21 cellular contexts compared by ENCODE assay signal in genomic region chr6:160147146-160147536, GRCh38. TPM values are rescaled to one million over a fixed set of nuclear protein-coding genes. Genes with fewer than 3 reads are reported as not detected.
"Had no signal": no experiment of that assay in that cellular context is flagged by ENCODE, and none has a peak within 500 bp of the region (broad histone marks: within the 10 kb centered on the region; RNA-seq: fewer than 3 reads in every experiment).

No MANE protein-coding gene starts in this region.

- ATAC-seq: activated T-helper 17 cell treated with anti-CD3 and anti-CD28 coated beads, Interleukin-2, amount 50 U/mL, for 72 hours; left lobe of liver; naive thymus-derived CD8-positive, alpha-beta T cell; right cardiac atrium; stimulated activated memory B cell treated with anti-CD40 and anti-IgM and Interleukin-4, amounts not matched to agents 10 μg/mL and 1 μg/mL and 100 μg/mL, for 72 hours; upper lobe of right lung; WTC11 had no signal

- H3K4me1 ChIP-seq: neural progenitor cell, testis, upper lobe of right lung had no signal

- DNase-seq: activated CD8-positive, alpha-beta memory T cell treated with anti-CD3 and anti-CD28 coated beads, Interleukin-2, amount 50 U/mL, for 4 hours; activated T-cell treated with anti-CD3 and anti-CD28 coated beads, Interleukin-2, amount 50 U/mL, for 24 hours; amniotic stem cell; cerebellar nuclear complex; cortex of kidney; kidney; naive thymus-derived CD8-positive, alpha-beta T cell; right cardiac atrium; stimulated activated CD4-positive, alpha-beta T cell treated with anti-CD3 and anti-CD28 coated beads, Interleukin-2, amount 100 ng/mL, for 24 hours; T-helper 9 cell; testis; upper lobe of right lung had no signal

- H3K4me1 Mint-ChIP-seq: activated T-helper 17 cell treated with anti-CD3 and anti-CD28 coated beads, Interleukin-2, amount 50 U/mL, for 72 hours; endodermal cell; naive thymus-derived CD8-positive, alpha-beta T cell; neural progenitor cell; stimulated activated memory B cell treated with anti-CD40 and anti-IgM and Interleukin-4, amounts not matched to agents 10 μg/mL and 1 μg/mL and 100 μg/mL, for 72 hours; WTC11 had no signal

- H3K27ac Mint-ChIP-seq: activated naive CD8-positive, alpha-beta T cell; activated T-cell treated with anti-CD3 and anti-CD28 coated beads, Interleukin-2, amount 50 U/mL, for 24 hours; activated T-helper 17 cell treated with anti-CD3 and anti-CD28 coated beads, Interleukin-2, amount 50 U/mL, for 72 hours; endodermal cell; naive thymus-derived CD8-positive, alpha-beta T cell; neural progenitor cell; stimulated activated memory B cell treated with anti-CD40 and anti-IgM and Interleukin-4, amounts not matched to agents 10 μg/mL and 1 μg/mL and 100 μg/mL, for 72 hours; WTC11 had no signal

- H3K36me3 Mint-ChIP-seq: WTC11 had no signal

- H3K27me3 ChIP-seq: neural progenitor cell, testis, upper lobe of right lung had no signal

- H3K27me3 Mint-ChIP-seq: activated T-cell treated with anti-CD3 and anti-CD28 coated beads, Interleukin-2, amount 50 U/mL, for 24 hours; stimulated activated memory B cell treated with anti-CD40 and anti-IgM and Interleukin-4, amounts not matched to agents 10 μg/mL and 1 μg/mL and 100 μg/mL, for 72 hours had no signal

- H3K4me2 ChIP-seq: neural progenitor cell had no signal

- H3K36me3 ChIP-seq: neural progenitor cell, upper lobe of right lung had no signal

- H3K9ac ChIP-seq: neural progenitor cell had no signal

- H3K4me3 Mint-ChIP-seq: activated naive CD8-positive, alpha-beta T cell; activated T-cell treated with anti-CD3 and anti-CD28 coated beads, Interleukin-2, amount 50 U/mL, for 24 hours; activated T-helper 17 cell treated with anti-CD3 and anti-CD28 coated beads, Interleukin-2, amount 50 U/mL, for 72 hours; endodermal cell; naive thymus-derived CD8-positive, alpha-beta T cell; neural progenitor cell; stimulated activated memory B cell treated with anti-CD40 and anti-IgM and Interleukin-4, amounts not matched to agents 10 μg/mL and 1 μg/mL and 100 μg/mL, for 72 hours; WTC11 had no signal

- H3K27ac ChIP-seq: neural progenitor cell, testis, upper lobe of right lung had no signal

- H3K9me3 ChIP-seq: testis, upper lobe of right lung had no signal

- H3K4me3 ChIP-seq: neural progenitor cell, testis, upper lobe of right lung had no signal

- H2AFZ ChIP-seq: neural progenitor cell had no signal

RNA-seq across cellular contexts. Expression of gene SLC22A1, which starts 25.5 kb away (rescaled TPM):
- total RNA-seq: glomerular endothelial cell, lung microvascular endothelial cell had no signal
